In genomic region chr9:93202919-93203712, GRCh38 we compare ENCODE assay signal across 17 cellular contexts. TPM values are rescaled to one million over a fixed set of nuclear protein-coding genes. Genes with fewer than 3 reads are reported as not detected.
DNase-seq lines count a peak whose midpoint lies in the region; ATAC-seq and TF ChIP-seq lines count a peak whose summit lies in the region.
"Had no signal": no experiment of that assay in that cellular context is flagged by ENCODE, and none has a peak within 500 bp of the region (broad histone marks: within the 10 kb centered on the region; RNA-seq: fewer than 3 reads in every experiment).

No MANE protein-coding gene starts in this region.

- no peaks in the 10 kb centered on the region for H3K9me3 Mint-ChIP-seq in activated CD8-positive, alpha-beta T cell treated with anti-CD3 and anti-CD28 coated beads, Interleukin-2, amount 10 ng/mL, durations not matched to agents 7 days and 5 days (ENCODE audit: insufficient read depth)
- no peaks in the 10 kb centered on the region for H3K9me3 Mint-ChIP-seq in activated CD8-positive, alpha-beta T cell treated with anti-CD3 and anti-CD28 coated beads for 36 hours
- H3K9me3 Mint-ChIP-seq in T-helper 2 cell treated with Interferon-gamma antibody and Interleukin-4, amounts not matched to agents 5 μg/mL and 100 μg/mL, for 36 hours, result no peaks in the 10 kb centered on the region
- H3K9me3 Mint-ChIP-seq: CD8-positive, alpha-beta T cell had no signal

- H3K27me3 ChIP-seq in colonic mucosa, result no peaks in the 10 kb centered on the region
- H3K27me3 ChIP-seq in mucosa of rectum (ENCODE audit: control insufficient read depth in 2 of 2, insufficient read depth in 2 of 2, low read length in 2 of 2), result no peaks in the 10 kb centered on the region
- no peaks in the 10 kb centered on the region for H3K27me3 ChIP-seq in transverse colon

- TF ChIP-seq POLR2A in transverse colon (IDR thresholded peaks at IDR 0.05), result no peak

- no peaks in the 10 kb centered on the region for H3K36me3 Mint-ChIP-seq in activated CD8-positive, alpha-beta T cell treated with anti-CD3 and anti-CD28 coated beads, Interleukin-2, amount 10 ng/mL, durations not matched to agents 7 days and 5 days (ENCODE audit: low read depth)
- H3K36me3 Mint-ChIP-seq in activated CD8-positive, alpha-beta T cell treated with anti-CD3 and anti-CD28 coated beads for 36 hours (ENCODE audit: low read depth), result no peaks in the 10 kb centered on the region
- no peaks in the 10 kb centered on the region for H3K36me3 Mint-ChIP-seq in T-helper 2 cell treated with Interferon-gamma antibody and Interleukin-4, amounts not matched to agents 5 μg/mL and 100 μg/mL, for 36 hours (ENCODE audit: low read depth)
- H3K36me3 Mint-ChIP-seq: CD8-positive, alpha-beta T cell had no signal

- no peak overlapping the region for H3K4me3 Mint-ChIP-seq in activated CD8-positive, alpha-beta T cell treated with anti-CD3 and anti-CD28 coated beads, Interleukin-2, amount 10 ng/mL, durations not matched to agents 7 days and 5 days
- H3K4me3 Mint-ChIP-seq in activated CD8-positive, alpha-beta T cell treated with anti-CD3 and anti-CD28 coated beads for 36 hours, result no peak overlapping the region
- no peak overlapping the region for H3K4me3 Mint-ChIP-seq in T-helper 2 cell treated with Interferon-gamma antibody and Interleukin-4, amounts not matched to agents 5 μg/mL and 100 μg/mL, for 36 hours
- H3K4me3 Mint-ChIP-seq: CD8-positive, alpha-beta T cell had no signal

- H3K27ac Mint-ChIP-seq in activated CD8-positive, alpha-beta T cell treated with anti-CD3 and anti-CD28 coated beads, Interleukin-2, amount 10 ng/mL, durations not matched to agents 7 days and 5 days, result peak overlapping the region; percentile 3
- H3K27ac Mint-ChIP-seq in activated CD8-positive, alpha-beta T cell treated with anti-CD3 and anti-CD28 coated beads for 36 hours, result no peak overlapping the region
- no peak overlapping the region for H3K27ac Mint-ChIP-seq in T-helper 2 cell treated with Interferon-gamma antibody and Interleukin-4, amounts not matched to agents 5 μg/mL and 100 μg/mL, for 36 hours
- H3K27ac Mint-ChIP-seq: CD8-positive, alpha-beta T cell had no signal

- H3K4me3 ChIP-seq in colonic mucosa (peak overlapping the region; percentile 13), mucosa of rectum (ENCODE audit: low read length in 2 of 2) (peak overlapping the region; percentile 40 to 54), transverse colon (peak overlapping the region in 2 of 4 donors; percentile 15 to 27)

- in situ Hi-C loops in transverse colon (cut with MboI; ENCODE audit: low pct_ligation_motif_present in 1 of 4, low pct_unique_long_range_greater_than_20kb in 1 of 4, low sequenced_read_pairs in 3 of 4), result no loop called here

- POLR2A ChIA-PET in activated CD8-positive, alpha-beta T cell treated with anti-CD3 and anti-CD28 coated beads, Interleukin-2, amount 10 ng/mL, durations not matched to agents 7 days and 5 days (lab: Charles Lee), result no interaction called here
- POLR2A ChIA-PET in activated CD8-positive, alpha-beta T cell treated with anti-CD3 and anti-CD28 coated beads for 36 hours (lab: Charles Lee), result interaction anchor here (1.0 kb wide), 1 partner anchor 22 kb away, joined by 3 read pairs; no protein-coding TSS in a partner anchor

- no peaks in the 10 kb centered on the region for H3K27me3 Mint-ChIP-seq in activated CD8-positive, alpha-beta T cell treated with anti-CD3 and anti-CD28 coated beads, Interleukin-2, amount 10 ng/mL, durations not matched to agents 7 days and 5 days (ENCODE audit: low read depth)
- H3K27me3 Mint-ChIP-seq in activated CD8-positive, alpha-beta T cell treated with anti-CD3 and anti-CD28 coated beads for 36 hours, result no peaks in the 10 kb centered on the region
- H3K27me3 Mint-ChIP-seq in T-helper 2 cell treated with Interferon-gamma antibody and Interleukin-4, amounts not matched to agents 5 μg/mL and 100 μg/mL, for 36 hours (ENCODE audit: low read depth), result no peaks in the 10 kb centered on the region

- no peaks in the 10 kb centered on the region for H3K36me3 ChIP-seq in colonic mucosa
- no peaks in the 10 kb centered on the region for H3K36me3 ChIP-seq in mucosa of rectum (ENCODE audit: control insufficient read depth in 2 of 2, insufficient read depth in 2 of 2, low read length in 2 of 2)
- H3K36me3 ChIP-seq in transverse colon, result no peaks in the 10 kb centered on the region

- no peak for TF ChIP-seq EP300 in transverse colon (IDR thresholded peaks at IDR 0.05; ENCODE audit: low read depth)

- H3K27ac ChIP-seq in colonic mucosa (peak overlapping the region; percentile 44), mucosa of rectum (ENCODE audit: low read depth in 2 of 2, low read length in 2 of 2) (peak overlapping the region; percentile 90 to 92), transverse colon (peak overlapping the region; percentile 81 to 88 (median 86))
- H3K27ac ChIP-seq: HL-60 had no signal

- H3K9me3 ChIP-seq in colonic mucosa, result no peaks in the 10 kb centered on the region
- H3K9me3 ChIP-seq in mucosa of rectum (ENCODE audit: control insufficient read depth in 2 of 2, low read length in 2 of 2), result no peaks in the 10 kb centered on the region
- H3K9me3 ChIP-seq in transverse colon, result no peaks in the 10 kb centered on the region

- CTCF ChIA-PET in activated CD8-positive, alpha-beta T cell treated with anti-CD3 and anti-CD28 coated beads, Interleukin-2, amount 10 ng/mL, durations not matched to agents 7 days and 5 days (lab: Charles Lee), result no interaction called here
- CTCF ChIA-PET in activated CD8-positive, alpha-beta T cell treated with anti-CD3 and anti-CD28 coated beads for 36 hours (lab: Charles Lee), result no interaction called here

- peaks cover 33% of the 10 kb centered on the region for H3K4me1 ChIP-seq in colonic mucosa
- peaks cover 52 to 75% of the 10 kb centered on the region in 2 donors for H3K4me1 ChIP-seq in mucosa of rectum (ENCODE audit: control insufficient read depth in 2 of 2, insufficient read depth in 2 of 2, low read length in 2 of 2)
- peaks cover 53 to 93% (median 74%) of the 10 kb centered on the region in 4 donors for H3K4me1 ChIP-seq in transverse colon

- no peak for ATAC-seq in activated CD8-positive, alpha-beta T cell treated with anti-CD3 and anti-CD28 coated beads, Interleukin-2, amount 10 ng/mL, durations not matched to agents 7 days and 5 days
- ATAC-seq in activated CD8-positive, alpha-beta T cell treated with anti-CD3 and anti-CD28 coated beads for 36 hours, result no peak
- ATAC-seq: CD8-positive, alpha-beta T cell had no signal

- no peak for DNase-seq in activated CD8-positive, alpha-beta T cell treated with anti-CD3 and anti-CD28 coated beads, Interleukin-2, amount 10 ng/mL, durations not matched to agents 7 days and 5 days
- no peak for DNase-seq in activated CD8-positive, alpha-beta T cell treated with anti-CD3 and anti-CD28 coated beads for 36 hours
- DNase-seq in colonic mucosa (no peak), transverse colon (no peak), AML-193 (lab: John Stamatoyannopoulos, UW) (no peak), SIG-M5 (lab: John Stamatoyannopoulos, UW) (no peak)
- DNase-seq in T-helper 2 cell treated with Interferon-gamma antibody and Interleukin-4, amounts not matched to agents 5 μg/mL and 100 μg/mL, for 36 hours (ENCODE audit: low spot score), result no peak
- DNase-seq: activated naive CD4-positive, alpha-beta T cell treated with Interleukin-2 at 50 U/mL for 16 hours; CD8-positive, alpha-beta T cell; effector CD8-positive, alpha-beta T cell; Kasumi-1; mesenchymal stem cell; NCI-H1436 treated with DMSO at 0.1 percent for 48 hours; OCI-M1 had no signal

- intact Hi-C loops in activated CD8-positive, alpha-beta T cell treated with anti-CD3 and anti-CD28 coated beads for 36 hours (cut with micrococcal nuclease), result no loop called here
- intact Hi-C loops in colonic mucosa (cut with DNase I), result no loop called here
- intact Hi-C loops in transverse colon (cut with DNase I; ENCODE audit: low total_unique reads), result no loop called here

- WGBS in transverse colon (ENCODE audit: low coverage in 1 of 2), 2 donors, result 58 to 60% methylated on average over 4 to 13 of the region's 13 CpGs

- TF ChIP-seq CTCF in activated CD8-positive, alpha-beta T cell treated with anti-CD3 and anti-CD28 coated beads for 36 hours (IDR thresholded peaks at IDR 0.05), result no peak
- TF ChIP-seq CTCF in colonic mucosa (IDR thresholded peaks at IDR 0.05) (no peak), transverse colon (IDR thresholded peaks at IDR 0.05) (no peak)

- H3K4me1 Mint-ChIP-seq in activated CD8-positive, alpha-beta T cell treated with anti-CD3 and anti-CD28 coated beads, Interleukin-2, amount 10 ng/mL, durations not matched to agents 7 days and 5 days (ENCODE audit: low read depth), result peaks cover 6% of the 10 kb centered on the region
- H3K4me1 Mint-ChIP-seq in activated CD8-positive, alpha-beta T cell treated with anti-CD3 and anti-CD28 coated beads for 36 hours (ENCODE audit: low read depth), result peaks cover 4% of the 10 kb centered on the region
- no peaks in the 10 kb centered on the region for H3K4me1 Mint-ChIP-seq in T-helper 2 cell treated with Interferon-gamma antibody and Interleukin-4, amounts not matched to agents 5 μg/mL and 100 μg/mL, for 36 hours (ENCODE audit: low read depth)

- H3K9ac ChIP-seq in colonic mucosa (ENCODE audit: low read depth in 2 of 2, low read length in 2 of 2) (peak overlapping the region; percentile 44 to 87), mucosa of rectum (ENCODE audit: low read depth in 1 of 2, low read length in 2 of 2) (peak overlapping the region; percentile 47 to 65)

RNA-seq across cellular contexts. Expression of gene WNK2, which starts 19.2 kb away (rescaled TPM):
- not detected for total RNA-seq in activated CD8-positive, alpha-beta T cell treated with anti-CD3 and anti-CD28 coated beads, Interleukin-2, amount 10 ng/mL, durations not matched to agents 7 days and 5 days
- total RNA-seq in activated CD8-positive, alpha-beta T cell treated with anti-CD3 and anti-CD28 coated beads for 36 hours, result 1 to 10 TPM; 1.7 to 2.8 TPM
- 100 to 1,000 TPM; 161 to 238 TPM for total RNA-seq in colonic mucosa
- 100 to 1,000 TPM; 133 to 618 (median 157) TPM for total RNA-seq in transverse colon
- total RNA-seq: A172 had no signal

Comparison
In these comparisons a context has a peak if more than half of its experiments do, and no peak if none do; other contexts are left out.
1. RNA of gene WNK2, which starts 19.2 kb away (total RNA-seq): 161 to 238 TPM in colonic mucosa and 133 to 618 TPM in transverse colon; 1.7 to 2.8 TPM in activated CD8-positive, alpha-beta T cell treated with anti-CD3 and anti-CD28 coated beads for 36 hours and not detected in activated CD8-positive, alpha-beta T cell treated with anti-CD3 and anti-CD28 coated beads, Interleukin-2, amount 10 ng/mL, durations not matched to agents 7 days and 5 days; every median in the first group is over 10 times any median in the second.
2. Peak in every context shown above with its lines, with median percentiles within 50 percentile points of each other: H3K27ac ChIP-seq.